In genomic region chr19:58559275-58560006, GRCh38 we compare ENCODE assay signal across 8 cellular contexts. TPM values are rescaled to one million over a fixed set of nuclear protein-coding genes. Genes with fewer than 3 reads are reported as not detected.
DNase-seq lines count a peak whose midpoint lies in the region; ATAC-seq and TF ChIP-seq lines count a peak whose summit lies in the region.

No MANE protein-coding gene starts in this region.

- intact Hi-C loops in Calu3 (cut with micrococcal nuclease; ENCODE audit: unreplicated experiment) = no loop called here

- H3K4me3 Mint-ChIP-seq in Calu3 (ENCODE audit: low read depth, unreplicated experiment) = peak overlapping the region; percentile 88
- peak overlapping the region; percentile 99 for H3K4me3 Mint-ChIP-seq in T-helper 17 cell

- TSS peak; percentile 47 for BruUV-seq in Calu3 (replicated peaks; lab: Mats Ljungman, UMichigan)

- H3K27ac Mint-ChIP-seq in Calu3 (ENCODE audit: unreplicated experiment) (peak overlapping the region; percentile 93), T-helper 17 cell (peak overlapping the region; percentile 98)

- no peak for TF ChIP-seq CTCF in Calu3 (IDR thresholded peaks at IDR 0.05; ENCODE audit: unreplicated experiment)
- no peak for TF ChIP-seq CTCF in coronary artery (IDR thresholded peaks at IDR 0.05)

- H3K9me3 Mint-ChIP-seq in Calu3 (ENCODE audit: low read depth, unreplicated experiment) = no peaks in the 10 kb centered on the region

- H3K27me3 Mint-ChIP-seq in Calu3 (ENCODE audit: unreplicated experiment) (peaks cover 32% of the 10 kb centered on the region), T-helper 17 cell (no peaks in the 10 kb centered on the region)

- peak overlapping the region; percentile 70 for H3K4me3 ChIP-seq in coronary artery

- peaks cover 26% of the 10 kb centered on the region for H3K4me1 Mint-ChIP-seq in Calu3 (ENCODE audit: low read depth, unreplicated experiment)
- H3K4me1 Mint-ChIP-seq in T-helper 17 cell = peaks cover 52% of the 10 kb centered on the region

- CTCF ChIA-PET in Calu3 (lab: Charles Lee) = interaction anchor here (0.6 to 2.3 kb wide), 3 partner anchors 16 to 39 kb away, joined by 3 to 7 read pairs (median 4); partner anchors contain the start of genes TRIM28 and ZBTB45

- H3K9me3 ChIP-seq in T-helper 17 cell (ENCODE audit: control insufficient read depth, low read length, poor library complexity, severe bottlenecking) = no peaks in the 10 kb centered on the region

- peak; percentile 31 for ATAC-seq in HG02678 (IDR thresholded peaks at IDR 0.05; ENCODE audit: unreplicated experiment)
- ATAC-seq in T-helper 17 cell = no peak
- ATAC-seq in left lobe of liver = peak; percentile 65

- DNase-seq in Calu3 (peak; percentile 92), T-helper 17 cell (peak in 1 of 3 donors; percentile 20), coronary artery (ENCODE audit: low spot score) (peak; percentile 95), left lobe of liver (ENCODE audit: low spot score) (peak; percentile 92), DMS 273 (lab: John Stamatoyannopoulos, UW; ENCODE audit: unreplicated experiment) (no peak), NCI-H2107 (lab: John Stamatoyannopoulos, UW) (no peak)
- peak; percentile 78 for DNase-seq in stimulated activated CD4-positive, alpha-beta T cell treated with anti-CD3 and anti-CD28 coated beads, Interleukin-4, amount 100 ng/mL, for 24 hours

- peak overlapping the region; percentile 91 to 99 for H3K27ac ChIP-seq in coronary artery

- H3K36me3 Mint-ChIP-seq in Calu3 (ENCODE audit: insufficient read depth, unreplicated experiment) (peaks cover 97% of the 10 kb centered on the region), T-helper 17 cell (ENCODE audit: low read depth) (no peaks in the 10 kb centered on the region)

RNA-seq across cellular contexts. Expression of gene UBE2M, which starts 1.0 kb away (rescaled TPM):
- 123 and 131 TPM in 2 replicates for total RNA-seq in Calu3 (2022)
- total RNA-seq in T-helper 17 cell = 10 to 100 TPM; 36.1 to 63.5 TPM
- 20.5 TPM for total RNA-seq in left lobe of liver

RNA-seq across cellular contexts. Expression of gene CHMP2A, which starts 4.5 kb away (rescaled TPM):
- total RNA-seq in Calu3 (2022) (168 TPM in 2 replicates), T-helper 17 cell (10 to 100 TPM; 74.8 to 88.8 TPM), left lobe of liver (73.4 TPM)

RNA-seq across cellular contexts. Expression of gene MZF1, which starts 13.7 kb away (rescaled TPM):
- total RNA-seq in Calu3 (2022) (31.8 and 33.5 TPM in 2 replicates), T-helper 17 cell (10 to 100 TPM; 29.9 to 34.0 TPM), left lobe of liver (15.2 TPM)

RNA-seq across cellular contexts. Expression of gene TRIM28, which starts 15.6 kb away (rescaled TPM):
- total RNA-seq in Calu3 (2022) (558 and 582 TPM in 2 replicates), T-helper 17 cell (100 to 1,000 TPM; 427 to 525 TPM), left lobe of liver (84.0 TPM)

RNA-seq across cellular contexts. Expression of gene ZBTB45, which starts 39.8 kb away (rescaled TPM):
- total RNA-seq in Calu3 (2022) (17.7 and 19.6 TPM in 2 replicates), T-helper 17 cell (1 to 10 TPM; 7.0 to 8.2 TPM), left lobe of liver (5.0 TPM)

Comparison
In these comparisons a context has a peak if more than half of its experiments do, and no peak if none do; other contexts are left out.
1. DNase-seq: peak in Calu3 (single experiment), coronary artery (single experiment), left lobe of liver (single experiment) and stimulated activated CD4-positive, alpha-beta T cell treated with anti-CD3 and anti-CD28 coated beads, Interleukin-4, amount 100 ng/mL, for 24 hours (single experiment); none in DMS 273 (single experiment) and NCI-H2107 (single experiment).